In the genomic region with DNA sequence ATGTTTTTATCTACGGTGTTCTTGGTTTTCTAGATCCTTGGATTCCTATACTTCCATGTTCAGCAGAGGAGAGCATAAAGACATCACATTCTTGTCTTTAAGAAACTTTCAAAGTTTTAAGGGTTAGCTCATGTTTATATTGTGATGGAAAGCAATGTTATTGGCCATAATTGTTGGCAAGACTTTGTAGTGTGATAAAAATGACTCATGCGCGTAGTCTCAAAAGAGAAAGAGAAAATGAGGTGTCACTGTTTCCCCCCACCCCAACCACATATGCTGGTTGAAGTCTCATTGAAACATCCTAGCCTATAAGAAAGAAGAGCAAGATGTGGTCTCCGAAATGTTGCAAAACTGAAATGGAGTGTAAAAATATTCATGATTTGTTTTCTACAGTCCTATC, we compare ENCODE assay signal across 24 cellular contexts.
DNase-seq lines count a peak whose midpoint lies in the region; ATAC-seq and TF ChIP-seq lines count a peak whose summit lies in the region.
"Had no signal": no experiment of that assay in that cellular context is flagged by ENCODE, and none has a peak within 500 bp of the region (broad histone marks: within the 10 kb centered on the region; RNA-seq: fewer than 3 reads in every experiment).

No MANE protein-coding gene starts in this region.

- dilution Hi-C loops in IMR-90 (cut with HindIII; ENCODE audit: low sequenced_read_pairs, unreplicated experiment) = no loop called here

- H3K14ac ChIP-seq in IMR-90 (replicated peaks; ENCODE audit: low read depth, low read length) = 0 out of 2 replicates have a peak overlapping the region, but pooled peaks have one; percentile 52

- H3K4me3 ChIP-seq in IMR-90 (ENCODE audit: insufficient read depth, low read depth, low read length) = no peak overlapping the region
- H3K4me3 ChIP-seq: GM23248, Peyer's patch, SJCRH30 had no signal

- no peak overlapping the region for H2BK15ac ChIP-seq in IMR-90 (ENCODE audit: low read depth, low read length)

- H3K27me3 Mint-ChIP-seq in chondrocyte (ENCODE audit: low read depth) = no peaks in the 10 kb centered on the region
- H3K27me3 Mint-ChIP-seq: CD8-positive, alpha-beta memory T cell had no signal

- H2AK5ac ChIP-seq in IMR-90 (ENCODE audit: low read depth, low read length) = no peak overlapping the region

- in situ Hi-C loops in IMR-90 (cut with MboI; ENCODE audit: low sequenced_read_pairs) = no loop called here

- H3K4ac ChIP-seq in IMR-90 (ENCODE audit: low read depth, low read length) = no peak overlapping the region

- H4K91ac ChIP-seq in IMR-90 (ENCODE audit: insufficient read depth, low read depth, low read length) = no peak overlapping the region

- H2BK5ac ChIP-seq in IMR-90 (ENCODE audit: low read depth, low read length, poor library complexity, severe bottlenecking) = no peak overlapping the region

- H4K8ac ChIP-seq in IMR-90 (ENCODE audit: low read depth in 2 of 2, low read length in 2 of 2) = no peak overlapping the region

- no peak overlapping the region for H3K4me3 Mint-ChIP-seq in chondrocyte (ENCODE audit: unreplicated experiment)
- H3K4me3 Mint-ChIP-seq: CD8-positive, alpha-beta memory T cell; H9; HFFc6 had no signal

- H3K27ac ChIP-seq in IMR-90 (ENCODE audit: insufficient read depth, low read length) = no peak overlapping the region
- H3K27ac ChIP-seq: C4-2B, GM23248, HL-60, Peyer's patch, SJCRH30 had no signal

- H2AK9ac ChIP-seq in IMR-90 (replicated peaks; ENCODE audit: low read depth, low read length, poor library complexity) = no peak overlapping the region

- H3K4me2 ChIP-seq in IMR-90 (ENCODE audit: low read depth, low read length) = no peak overlapping the region

- TF ChIP-seq RAD21 in IMR-90 (IDR thresholded peaks at IDR 0.05; ENCODE audit: low read length) = no peak

- H3K27me3 ChIP-seq in IMR-90 (ENCODE audit: control insufficient read depth, insufficient read depth, low read length) = no peaks in the 10 kb centered on the region
- H3K27me3 ChIP-seq: Peyer's patch, SJCRH30 had no signal

- no peak overlapping the region for H3K23ac ChIP-seq in IMR-90 (ENCODE audit: low read depth, low read length)

- H4K5ac ChIP-seq in IMR-90 (ENCODE audit: low read depth, low read length) = no peak overlapping the region

- H3K56ac ChIP-seq in IMR-90 (ENCODE audit: extremely low read depth, insufficient read depth, low read length) = no peak overlapping the region

- peak; percentile 59; the same call in 1 of the 2 replicates for ATAC-seq in IMR-90 (ENCODE audit: low read depth)
- no peak for ATAC-seq in GM21447 (IDR thresholded peaks at IDR 0.05; ENCODE audit: unreplicated experiment)
- ATAC-seq: HepG2 had no signal

- H3K9ac ChIP-seq in IMR-90 (ENCODE audit: low read depth, low read length) = no peak overlapping the region
- H3K9ac ChIP-seq: GM23248 had no signal

- POLR2A ChIA-PET in IMR-90 (lab: Charles Lee; ENCODE audit: unreplicated experiment) = no interaction called here

- no peaks in the 10 kb centered on the region for H3K9me3 ChIP-seq in IMR-90 (ENCODE audit: control insufficient read depth, insufficient read depth, low read length)
- H3K9me3 ChIP-seq: Peyer's patch, SJCRH30 had no signal

- TF ChIP-seq POLR2A in IMR-90 (IDR thresholded peaks at IDR 0.05; ENCODE audit: low read depth, low read length) = no peak

- peaks cover 3% of the 10 kb centered on the region for H3K4me1 Mint-ChIP-seq in chondrocyte (ENCODE audit: low read depth)
- H3K4me1 Mint-ChIP-seq: CD8-positive, alpha-beta memory T cell; H9 had no signal

- no peak for TF ChIP-seq CTCF in IMR-90 (conservative IDR thresholded peaks at IDR 0.05; ENCODE audit: low read depth, low read length)
- no peak for TF ChIP-seq CTCF in chondrocyte (IDR thresholded peaks at IDR 0.05)

- BruUV-seq in IMR-90 (replicated peaks; lab: Mats Ljungman, UMichigan) = no TSS peak

- CTCF ChIA-PET in IMR-90 (lab: Yijun Ruan, JAX) = no interaction called here

- WGBS in IMR-90 (ENCODE audit: extremely low coverage in 2 of 2, insufficient read length in 1 of 2), 2 experiments = no CpG with 5 or more reads among the region's 4 CpGs

- no peaks in the 10 kb centered on the region for H4K20me1 ChIP-seq in IMR-90 (ENCODE audit: insufficient read depth, low read length)

- DNase-seq in A172 (ENCODE audit: low spot score) (peak; percentile 15), IMR-90 (peak; percentile 75), chondrocyte (ENCODE audit: low spot score) (no peak), iris pigment epithelial cell (ENCODE audit: low read depth) (peak; percentile 70), T-helper 1 cell (no peak), islet precursor cell (no peak)
- DNase-seq: 8988T; CD8-positive, alpha-beta memory T cell; GM23248; H9; KBM-7; NCI-H1092 treated with DMSO at 0.1 percent for 48 hours; NCI-H1436 treated with DMSO at 0.1 percent for 48 hours; NCI-H1930; NCI-H2227 treated with DMSO at 0.1 percent for 48 hours; NCI-H524; NCI-H774; Peyer's patch; SJCRH30 had no signal

- no peak overlapping the region for H2BK120ac ChIP-seq in IMR-90 (ENCODE audit: low read depth, low read length)

- no peaks in the 10 kb centered on the region for H3K79me1 ChIP-seq in IMR-90 (ENCODE audit: low read depth in 1 of 2, low read length in 2 of 2)

- peaks cover 3% of the 10 kb centered on the region for H3K36me3 Mint-ChIP-seq in chondrocyte (ENCODE audit: low read depth)

- no peaks in the 10 kb centered on the region for H3K36me3 ChIP-seq in IMR-90 (ENCODE audit: control insufficient read depth, insufficient read depth, low read length)
- H3K36me3 ChIP-seq: Peyer's patch, SJCRH30 had no signal

- intact Hi-C loops in IMR-90 (cut with micrococcal nuclease) = no loop called here

- no peak overlapping the region for H2AFZ ChIP-seq in IMR-90 (replicated peaks; ENCODE audit: low read length, poor library complexity)
- H2AFZ ChIP-seq: GM23248 had no signal

- H3K9me1 ChIP-seq in IMR-90 (ENCODE audit: insufficient read depth, low read length) = no peaks in the 10 kb centered on the region

- H3K4me1 ChIP-seq in IMR-90 (ENCODE audit: control insufficient read depth, insufficient read depth, low read length) = no peaks in the 10 kb centered on the region
- H3K4me1 ChIP-seq: Peyer's patch had no signal

- no peak overlapping the region for H2BK20ac ChIP-seq in IMR-90 (ENCODE audit: low read depth, low read length)

- no peak overlapping the region for H3K18ac ChIP-seq in IMR-90 (ENCODE audit: low read depth, low read length)

- H3K27ac Mint-ChIP-seq in chondrocyte (ENCODE audit: unreplicated experiment) = peak overlapping the region; percentile 4
- H3K27ac Mint-ChIP-seq: CD8-positive, alpha-beta memory T cell; H9; HFFc6 had no signal

- peaks cover 8% of the 10 kb centered on the region for H3K9me3 Mint-ChIP-seq in chondrocyte (ENCODE audit: low read depth)
- H3K9me3 Mint-ChIP-seq: HFFc6 had no signal

TF ChIP-seq in IMR-90, 13 proteins besides CTCF, POLR2A, EP300 and RAD21:
- TF ChIP-seq CHD1 (IDR thresholded peaks at IDR 0.05; ENCODE audit: low read depth, low read length) (no peak), MAFK (IDR thresholded peaks at IDR 0.05; ENCODE audit: low read depth, low read length) (no peak), SMC3 (IDR thresholded peaks at IDR 0.05; ENCODE audit: low read depth, low read length) (no peak), BHLHE40 (IDR thresholded peaks at IDR 0.05; ENCODE audit: low read depth, low read length) (no peak), MXI1 (IDR thresholded peaks at IDR 0.05; ENCODE audit: borderline replicate concordance, low read depth, low read length) (no peak), FOS (IDR thresholded peaks at IDR 0.05; ENCODE audit: low read depth, low read length) (peak; percentile 34; the same call in 1 of the 2 replicates), MAZ (IDR thresholded peaks at IDR 0.05; ENCODE audit: borderline replicate concordance, low read depth, low read length) (no peak)
- TF ChIP-seq, protein P1, sequence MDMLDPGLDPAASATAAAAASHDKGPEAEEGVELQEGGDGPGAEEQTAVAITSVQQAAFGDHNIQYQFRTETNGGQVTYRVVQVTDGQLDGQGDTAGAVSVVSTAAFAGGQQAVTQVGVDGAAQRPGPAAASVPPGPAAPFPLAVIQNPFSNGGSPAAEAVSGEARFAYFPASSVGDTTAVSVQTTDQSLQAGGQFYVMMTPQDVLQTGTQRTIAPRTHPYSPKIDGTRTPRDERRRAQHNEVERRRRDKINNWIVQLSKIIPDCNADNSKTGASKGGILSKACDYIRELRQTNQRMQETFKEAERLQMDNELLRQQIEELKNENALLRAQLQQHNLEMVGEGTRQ (IDR thresholded peaks at IDR 0.05; ENCODE audit: low read depth, low read length) = no peak

Comparison
In these comparisons a context has a peak if more than half of its experiments do, and no peak if none do; other contexts are left out.
1. DNase-seq: peak in A172 (single experiment), IMR-90 (single experiment) and iris pigment epithelial cell (single experiment); none in chondrocyte (single experiment), T-helper 1 cell (0 of 5) and islet precursor cell (single experiment).